Comparison of ENCODE assay signal across 14 cellular contexts in genomic region chr2:232307854-232308253, GRCh38.
"Had no signal": no experiment of that assay in that cellular context is flagged by ENCODE, and none has a peak within 500 bp of the region (broad histone marks: within the 10 kb centered on the region; RNA-seq: fewer than 3 reads in every experiment).

No MANE protein-coding gene starts in this region.

- ATAC-seq: activated CD4-positive, CD25-positive, alpha-beta regulatory T cell treated with anti-CD3 and anti-CD28 coated beads, Interleukin-2, amount 50 U/mL, for 24 hours; gastrocnemius medialis; left lobe of liver; stimulated activated memory B cell treated with anti-CD40 and anti-IgM and Interleukin-4, amounts not matched to agents 10 μg/mL and 1 μg/mL and 100 μg/mL, for 72 hours had no signal

- H3K27me3 Mint-ChIP-seq: naive B cell; stimulated activated memory B cell treated with anti-CD40 and anti-IgM and Interleukin-4, amounts not matched to agents 10 μg/mL and 1 μg/mL and 100 μg/mL, for 72 hours had no signal

- H3K4me1 Mint-ChIP-seq: stimulated activated memory B cell treated with anti-CD40 and anti-IgM and Interleukin-4, amounts not matched to agents 10 μg/mL and 1 μg/mL and 100 μg/mL, for 72 hours had no signal

- DNase-seq: activated CD4-positive, alpha-beta T cell treated with anti-CD3 and anti-CD28 coated beads, Interleukin-2, amount 50 U/mL, for 4 hours; activated gamma-delta T cell treated with Interleukin-2 at 50 U/mL for 16 hours; activated T-cell treated with anti-CD3 and anti-CD28 coated beads, Interleukin-2, amount 50 U/mL, for 48 hours; dorsolateral prefrontal cortex; erythroblast; gastrocnemius medialis; islet precursor cell; naive B cell; nucleus accumbens; SW 1271; thyroid gland had no signal

- H3K4me3 Mint-ChIP-seq: stimulated activated memory B cell treated with anti-CD40 and anti-IgM and Interleukin-4, amounts not matched to agents 10 μg/mL and 1 μg/mL and 100 μg/mL, for 72 hours had no signal

- H3K27ac Mint-ChIP-seq: naive B cell; stimulated activated memory B cell treated with anti-CD40 and anti-IgM and Interleukin-4, amounts not matched to agents 10 μg/mL and 1 μg/mL and 100 μg/mL, for 72 hours had no signal
